ENCODE assay signal across 1 cellular context in genomic region chr17:59151007-59151406, GRCh38.
TF ChIP-seq lines count a peak whose summit lies in the region.

No MANE protein-coding gene starts in this region.

TF ChIP-seq in neural cell, 6 proteins besides CTCF, POLR2A, EP300 and RAD21:
- TF ChIP-seq TAF1 (IDR thresholded peaks at IDR 0.05; ENCODE audit: low read depth) = no peak
- no peak for TF ChIP-seq EZH2 (IDR thresholded peaks at IDR 0.05; ENCODE audit: borderline replicate concordance, insufficient read depth, low read length, poor library complexity, severe bottlenecking)
- TF ChIP-seq SMC3 (conservative IDR thresholded peaks at IDR 0.05; ENCODE audit: poor library complexity) = no peak
- TF ChIP-seq POLR2AphosphoS5 (IDR thresholded peaks at IDR 0.05) = no peak
- no peak for TF ChIP-seq REST (IDR thresholded peaks at IDR 0.05; ENCODE audit: borderline replicate concordance)
- TF ChIP-seq MXI1 (conservative IDR thresholded peaks at IDR 0.05; ENCODE audit: poor library complexity, severe bottlenecking) = no peak
